ENCODE assay signal across 16 cellular contexts in the genomic region with DNA sequence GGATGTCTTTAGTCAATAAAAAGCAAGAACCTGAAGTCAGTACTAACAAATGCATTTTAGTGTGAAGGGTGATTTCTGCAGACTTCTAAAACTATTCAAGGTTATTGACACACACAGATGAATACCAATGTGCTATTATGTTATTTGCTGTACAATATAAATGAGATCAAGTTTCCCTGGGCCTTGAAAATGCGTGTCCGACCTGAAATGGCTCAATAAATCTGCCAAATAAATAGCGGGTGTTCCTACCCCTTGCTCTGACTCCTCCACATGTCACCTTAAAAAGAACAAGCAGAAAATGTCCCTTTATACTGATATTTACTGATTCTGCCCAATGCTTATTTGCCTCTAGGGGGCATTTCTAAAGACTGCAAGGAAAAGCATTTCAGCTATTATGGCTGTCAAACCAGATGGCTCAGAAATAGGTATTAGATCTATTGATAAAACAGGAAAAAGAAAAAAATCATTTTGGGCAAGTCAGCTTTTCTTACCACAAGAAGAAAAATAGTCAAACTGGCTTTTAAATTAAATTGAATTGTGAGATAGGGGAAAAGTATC.
DNase-seq lines count a peak whose midpoint lies in the region; ATAC-seq and TF ChIP-seq lines count a peak whose summit lies in the region.
"Had no signal": no experiment of that assay in that cellular context is flagged by ENCODE, and none has a peak within 500 bp of the region (broad histone marks: within the 10 kb centered on the region; RNA-seq: fewer than 3 reads in every experiment).

No MANE protein-coding gene starts in this region.

- TF ChIP-seq EP300 in gastroesophageal sphincter (IDR thresholded peaks at IDR 0.05), result no peak

- TF ChIP-seq CTCF in HEK293 (tag by site-specific recombination; IDR thresholded peaks at IDR 0.05), result no peak
- peak; percentile 20 for TF ChIP-seq CTCF in RWPE2 (IDR thresholded peaks at IDR 0.05; ENCODE audit: poor library complexity, severe bottlenecking)
- peak; percentile 10 for TF ChIP-seq CTCF in nephron progenitor cell (IDR thresholded peaks at IDR 0.05)
- no peak for TF ChIP-seq CTCF in gastroesophageal sphincter (IDR thresholded peaks at IDR 0.05)

- ATAC-seq in RWPE2 (ENCODE audit: low read depth) (no peak), gastroesophageal sphincter (no peak), HG03108 (IDR thresholded peaks at IDR 0.05; ENCODE audit: unreplicated experiment) (no peak)
- ATAC-seq: A549 had no signal

- H3K9me3 Mint-ChIP-seq in nephron progenitor cell, result peaks cover 13% of the 10 kb centered on the region

- H3K4me3 Mint-ChIP-seq in nephron progenitor cell, result no peak overlapping the region
- H3K4me3 Mint-ChIP-seq: mesothelial cell of epicardium had no signal

- H3K27me3 ChIP-seq in RWPE2 (ENCODE audit: insufficient read depth, poor library complexity, severe bottlenecking), result no peaks in the 10 kb centered on the region
- no peaks in the 10 kb centered on the region for H3K27me3 ChIP-seq in gastroesophageal sphincter
- H3K27me3 ChIP-seq: upper lobe of left lung had no signal

- H3K27ac Mint-ChIP-seq in nephron progenitor cell, result peak overlapping the region; percentile 7
- H3K27ac Mint-ChIP-seq: mesothelial cell of epicardium had no signal

- peak; percentile 26 for DNase-seq in DMS53 (lab: John Stamatoyannopoulos, UW)
- no peak for DNase-seq in DMS53 treated with DMSO at 0.1 percent for 48 hours (lab: John Stamatoyannopoulos, UW; ENCODE audit: unreplicated experiment)
- no peak for DNase-seq in RWPE2 (ENCODE audit: low spot score)
- no peak for DNase-seq in nephron progenitor cell
- no peak for DNase-seq in NCI-H2107 treated with DMSO at 0.1 percent for 48 hours (lab: John Stamatoyannopoulos, UW; ENCODE audit: unreplicated experiment)
- DNase-seq: activated gamma-delta T cell; NCI-H2171; nucleus accumbens; stimulated activated CD4-positive, alpha-beta T cell treated with anti-CD3 and anti-CD28 coated beads, Interleukin-4, amount 100 ng/mL, for 4 hours; upper lobe of left lung; WERI-Rb-1 had no signal

- H3K9me3 ChIP-seq in HEK293 (ENCODE audit: control insufficient read depth, insufficient read depth, low read depth, low read length), result no peaks in the 10 kb centered on the region
- no peaks in the 10 kb centered on the region for H3K9me3 ChIP-seq in RWPE2 (ENCODE audit: severe bottlenecking)
- no peaks in the 10 kb centered on the region for H3K9me3 ChIP-seq in gastroesophageal sphincter
- H3K9me3 ChIP-seq: A549, upper lobe of left lung had no signal

- WGBS in gastroesophageal sphincter (ENCODE audit: low coverage in 1 of 2), 2 donors, result 100% methylated on average over 1 to 3 of the region's 3 CpGs

- no peaks in the 10 kb centered on the region for H3K27me3 Mint-ChIP-seq in nephron progenitor cell (ENCODE audit: low read depth, poor library complexity)

- H3K27ac ChIP-seq in HEK293 (ENCODE audit: extremely low read depth, low read depth, low read length), result no peak overlapping the region
- H3K27ac ChIP-seq in RWPE2 (ENCODE audit: poor library complexity, severe bottlenecking), result no peak overlapping the region
- no peak overlapping the region for H3K27ac ChIP-seq in gastroesophageal sphincter
- H3K27ac ChIP-seq: A549, WERI-Rb-1 had no signal

- H3K4me1 Mint-ChIP-seq in nephron progenitor cell, result peaks cover 55% of the 10 kb centered on the region

- H3K36me3 Mint-ChIP-seq in nephron progenitor cell (ENCODE audit: low read depth), result peaks cover 6% of the 10 kb centered on the region

- H3K4me3 ChIP-seq in HEK293 (ENCODE audit: low read depth, low read length) (no peak overlapping the region), RWPE2 (ENCODE audit: severe bottlenecking) (no peak overlapping the region), gastroesophageal sphincter (no peak overlapping the region)
- H3K4me3 ChIP-seq: A549, upper lobe of left lung had no signal

- no peak for TF ChIP-seq POLR2A in gastroesophageal sphincter (IDR thresholded peaks at IDR 0.05)

- CTCF ChIA-PET in HEK293 (lab: Yijun Ruan, JAX), result interaction anchor here (0.7 to 1.3 kb wide), 3 partner anchors 12 to 142 kb away, joined by 3 to 4 read pairs (median 3); no protein-coding TSS in a partner anchor

- H3K4me1 ChIP-seq in HEK293 (ENCODE audit: control insufficient read depth, insufficient read depth, low read length) (peaks cover 15% of the 10 kb centered on the region), RWPE2 (ENCODE audit: insufficient read depth, poor library complexity, severe bottlenecking) (peaks cover 14% of the 10 kb centered on the region), gastroesophageal sphincter (peaks cover 0 to 11% (median 0%) of the 10 kb centered on the region in 3 donors)

- POLR2A ChIA-PET in HEK293 (lab: Yijun Ruan, JAX), result no interaction called here

- H3K36me3 ChIP-seq in HEK293 (ENCODE audit: control insufficient read depth in 2 of 2, insufficient read depth in 1 of 2, low read length in 2 of 2), result no peaks in the 10 kb centered on the region
- H3K36me3 ChIP-seq in RWPE2 (ENCODE audit: low read depth), result no peaks in the 10 kb centered on the region
- H3K36me3 ChIP-seq in gastroesophageal sphincter, result no peaks in the 10 kb centered on the region
- H3K36me3 ChIP-seq: upper lobe of left lung, WERI-Rb-1 had no signal

TF ChIP-seq in HEK293, 187 proteins besides CTCF, POLR2A, EP300 and RAD21:
- TF ChIP-seq ZNF146 (tag by site-specific recombination; IDR thresholded peaks at IDR 0.05), result no peak
- TF ChIP-seq ZNF555 (tag by site-specific recombination; conservative IDR thresholded peaks at IDR 0.05), result no peak
- TF ChIP-seq SALL2 (tag by site-specific recombination; IDR thresholded peaks at IDR 0.05; ENCODE audit: borderline replicate concordance), result no peak
- TF ChIP-seq MYNN (tag by site-specific recombination; IDR thresholded peaks at IDR 0.05; ENCODE audit: borderline replicate concordance), result no peak
- TF ChIP-seq MZF1 (tag by site-specific recombination; IDR thresholded peaks at IDR 0.05; ENCODE audit: borderline replicate concordance), result no peak
- peak; percentile 76 for TF ChIP-seq FEZF1 (tag by site-specific recombination; IDR thresholded peaks at IDR 0.05)
- no peak for TF ChIP-seq ZNF48 (tag by site-specific recombination; IDR thresholded peaks at IDR 0.05)

Comparison
In these comparisons a context has a peak if more than half of its experiments do, and no peak if none do; other contexts are left out.
1. CTCF ChIP-seq: peak in RWPE2 (single experiment) and nephron progenitor cell (single experiment); none in HEK293 (single experiment) and gastroesophageal sphincter (0 of 4).